14 cellular contexts compared by ENCODE assay signal in the genomic region with DNA sequence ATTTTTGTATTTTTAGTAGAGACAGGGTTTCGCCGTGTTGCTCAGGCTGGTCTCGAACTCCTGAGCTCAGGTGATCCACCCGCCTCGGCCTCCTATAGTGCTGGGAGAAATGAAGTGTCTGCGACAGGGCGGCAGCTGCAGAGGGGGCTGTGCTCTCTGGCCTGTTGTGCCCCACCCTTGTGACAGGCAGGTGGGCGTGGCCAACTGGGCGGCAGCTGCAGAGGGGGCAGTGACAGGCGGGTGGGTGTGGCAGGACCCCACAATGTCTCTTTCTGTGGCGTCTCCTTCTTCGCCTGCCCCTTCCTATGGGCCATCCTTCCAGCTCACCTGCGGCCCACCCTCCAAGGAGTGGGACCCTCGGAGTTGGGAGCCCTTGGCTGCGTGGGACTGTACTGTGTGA. TPM values are rescaled to one million over a fixed set of nuclear protein-coding genes. Genes with fewer than 3 reads are reported as not detected.
DNase-seq lines count a peak whose midpoint lies in the region; ATAC-seq and TF ChIP-seq lines count a peak whose summit lies in the region.
"Had no signal": no experiment of that assay in that cellular context is flagged by ENCODE, and none has a peak within 500 bp of the region (broad histone marks: within the 10 kb centered on the region; RNA-seq: fewer than 3 reads in every experiment).

No MANE protein-coding gene starts in this region.

- CTCF ChIA-PET in activated naive CD4-positive, alpha-beta T cell treated with anti-CD3 and anti-CD28 coated beads, Interleukin-2, amount 10 ng/mL, durations not matched to agents 7 days and 5 days (lab: Charles Lee), result interaction anchor here (0.6 to 1.6 kb wide), 4 partner anchors 27 to 140 kb away, joined by 3 to 5 read pairs (median 4); no protein-coding TSS in a partner anchor

- no peak overlapping the region for H3K4me3 ChIP-seq in adrenal gland
- H3K4me3 ChIP-seq in muscle layer of colon (ENCODE audit: low read depth in 1 of 2, low read length in 2 of 2), result no peak overlapping the region
- H3K4me3 ChIP-seq in thoracic aorta, result no peak overlapping the region
- H3K4me3 ChIP-seq: breast epithelium, prostate gland had no signal

- peak overlapping the region; percentile 67 for H3K27ac Mint-ChIP-seq in activated naive CD4-positive, alpha-beta T cell treated with anti-CD3 and anti-CD28 coated beads, Interleukin-2, amount 10 ng/mL, durations not matched to agents 7 days and 5 days

- peaks cover 20% of the 10 kb centered on the region for H3K4me1 Mint-ChIP-seq in activated naive CD4-positive, alpha-beta T cell treated with anti-CD3 and anti-CD28 coated beads, Interleukin-2, amount 10 ng/mL, durations not matched to agents 7 days and 5 days

- no peak for DNase-seq in activated naive CD4-positive, alpha-beta T cell treated with anti-CD3 and anti-CD28 coated beads, Interleukin-2, amount 10 ng/mL, durations not matched to agents 7 days and 5 days
- no peak for DNase-seq in activated naive CD4-positive, alpha-beta T cell treated with Interleukin-2 at 50 U/mL for 16 hours
- DNase-seq in adrenal gland (no peak), thoracic aorta (ENCODE audit: low spot score) (no peak), COLO829 (ENCODE audit: low spot score) (no peak), cortex of kidney (lab: John Stamatoyannopoulos, UW) (no peak), NCI-H510A treated with DMSO at 0.1 percent for 48 hours (lab: John Stamatoyannopoulos, UW) (no peak)
- DNase-seq: activated CD4-positive, CD25-positive, alpha-beta regulatory T cell; activated naive CD4-positive, alpha-beta T cell treated with anti-CD3 and anti-CD28 coated beads, Interleukin-2, amount 50 U/mL, for 16 hours; GF-D8 had no signal

- TF ChIP-seq POLR2A in adrenal gland (IDR thresholded peaks at IDR 0.05), result no peak

- no peak overlapping the region for H3K9ac ChIP-seq in muscle layer of colon (ENCODE audit: low read length)

- 79 to 85% (median 81%) methylated on average over 10 to 15 of the region's 15 CpGs for WGBS in adrenal gland, 4 donors

- H3K9me3 Mint-ChIP-seq in activated naive CD4-positive, alpha-beta T cell treated with anti-CD3 and anti-CD28 coated beads, Interleukin-2, amount 10 ng/mL, durations not matched to agents 7 days and 5 days, result no peaks in the 10 kb centered on the region
- H3K9me3 Mint-ChIP-seq: endodermal cell had no signal

- no peaks in the 10 kb centered on the region for H3K27me3 Mint-ChIP-seq in activated naive CD4-positive, alpha-beta T cell treated with anti-CD3 and anti-CD28 coated beads, Interleukin-2, amount 10 ng/mL, durations not matched to agents 7 days and 5 days

- H3K36me3 ChIP-seq in adrenal gland (replicated peaks in 1 of 2), result peaks cover 0 to 25% of the 10 kb centered on the region in 2 donors
- peaks cover 16% of the 10 kb centered on the region for H3K36me3 ChIP-seq in muscle layer of colon (ENCODE audit: insufficient read depth, low read length)
- peaks cover 16% of the 10 kb centered on the region for H3K36me3 ChIP-seq in thoracic aorta
- H3K36me3 ChIP-seq: breast epithelium, prostate gland had no signal

- H3K27ac ChIP-seq in adrenal gland, result peak overlapping the region in 3 of 5 donors; percentile 55 to 97 (median 97)
- peak overlapping the region; percentile 21 for H3K27ac ChIP-seq in muscle layer of colon (ENCODE audit: low read depth, low read length)
- peak overlapping the region; percentile 96 to 97 for H3K27ac ChIP-seq in thoracic aorta
- H3K27ac ChIP-seq: prostate gland had no signal

- H3K27me3 ChIP-seq in adrenal gland (no peaks in the 10 kb centered on the region), muscle layer of colon (ENCODE audit: control insufficient read depth in 1 of 2, insufficient read depth in 2 of 2, low read length in 2 of 2) (no peaks in the 10 kb centered on the region), thoracic aorta (replicated peaks; ENCODE audit: insufficient read depth) (no peaks in the 10 kb centered on the region)
- H3K27me3 ChIP-seq: breast epithelium had no signal

- no peak for ATAC-seq in thoracic aorta (ENCODE audit: insufficient number of reproducible peaks, low FRiP score, low read depth)

- intact Hi-C loops in adrenal gland (cut with DNase I), result no loop called here

- TF ChIP-seq CTCF in adrenal gland (IDR thresholded peaks at IDR 0.05), result no peak
- no peak for TF ChIP-seq CTCF in thoracic aorta (IDR thresholded peaks at IDR 0.05)

- H3K9me3 ChIP-seq in adrenal gland (replicated peaks in 1 of 3) (no peaks in the 10 kb centered on the region), muscle layer of colon (ENCODE audit: low read length) (no peaks in the 10 kb centered on the region), thoracic aorta (no peaks in the 10 kb centered on the region)
- H3K9me3 ChIP-seq: breast epithelium, prostate gland had no signal

- H3K4me1 ChIP-seq in adrenal gland (replicated peaks in 1 of 2), result peaks cover 41 to 74% of the 10 kb centered on the region in 2 donors
- peaks cover 59% of the 10 kb centered on the region for H3K4me1 ChIP-seq in muscle layer of colon (ENCODE audit: insufficient read depth, low read length)
- peaks cover 48 to 85% of the 10 kb centered on the region in 2 donors for H3K4me1 ChIP-seq in thoracic aorta (ENCODE audit: control insufficient read depth in 1 of 2, low read depth in 2 of 2)

- H3K4me3 Mint-ChIP-seq in activated naive CD4-positive, alpha-beta T cell treated with anti-CD3 and anti-CD28 coated beads, Interleukin-2, amount 10 ng/mL, durations not matched to agents 7 days and 5 days, result no peak overlapping the region
- H3K4me3 Mint-ChIP-seq: endodermal cell had no signal

- H3K36me3 Mint-ChIP-seq in activated naive CD4-positive, alpha-beta T cell treated with anti-CD3 and anti-CD28 coated beads, Interleukin-2, amount 10 ng/mL, durations not matched to agents 7 days and 5 days, result peaks cover 17% of the 10 kb centered on the region

RNA-seq across cellular contexts. Expression of a gene that starts 11.8 kb away (rescaled TPM):
- total RNA-seq in adrenal gland (100 to 1,000 TPM in 3 of 8 donors, 10 to 100 TPM in 5; 53.5 to 117 (median 93.7) TPM), thoracic aorta (10 to 100 TPM; 60.2 to 70.0 TPM)
- polyA plus RNA-seq in adrenal gland, result 100 to 1,000 TPM in 1 of 3 donors, 10 to 100 TPM in 2; 37.8 to 148 (median 94.5) TPM

RNA-seq across cellular contexts. Expression of a gene that starts 20.4 kb away (rescaled TPM):
- total RNA-seq in adrenal gland, result 1 to 10 TPM in 6 of 8 donors, not detected in 2; 1.0 to 5.0 (median 1.8) TPM
- polyA plus RNA-seq in adrenal gland, result 1 to 10 TPM in 2 of 3 donors, under 1 TPM in 1; 0.09 to 9.3 (median 2.2) TPM
- 1 to 10 TPM in 1 of 2 donors, under 1 TPM in 1; 0.27 to 1.9 TPM for total RNA-seq in thoracic aorta

RNA-seq across cellular contexts. Expression of a gene that starts 24.2 kb away (rescaled TPM):
- 100 to 1,000 TPM in 7 of 8 donors, 10 to 100 TPM in 1; 80.2 to 435 (median 229) TPM for total RNA-seq in adrenal gland
- polyA plus RNA-seq in adrenal gland, result 1,000 to 10,000 TPM in 1 of 3 donors, 100 to 1,000 TPM in 1, 10 to 100 TPM in 1; 15.6 to 1,534 (median 925) TPM
- 10 to 100 TPM; 40.4 to 45.1 TPM for total RNA-seq in thoracic aorta

RNA-seq across cellular contexts. Expression of a gene that starts 31.0 kb away (rescaled TPM):
- total RNA-seq in adrenal gland, result 100 to 1,000 TPM in 5 of 8 donors, 10 to 100 TPM in 3; 20.0 to 189 (median 113) TPM
- 10 to 100 TPM; 15.5 to 73.0 (median 46.8) TPM for polyA plus RNA-seq in adrenal gland
- 100 to 1,000 TPM in 1 of 2 donors, 10 to 100 TPM in 1; 80.1 to 124 TPM for total RNA-seq in thoracic aorta

RNA-seq across cellular contexts. Expression of a gene that starts 43.3 kb away (rescaled TPM):
- total RNA-seq in adrenal gland, result 100 to 1,000 TPM in 3 of 8 donors, 10 to 100 TPM in 5; 33.0 to 176 (median 77.2) TPM
- polyA plus RNA-seq in adrenal gland, result 100 to 1,000 TPM in 1 of 3 donors, 10 to 100 TPM in 2; 13.6 to 118 (median 84.2) TPM
- 100 to 1,000 TPM in 1 of 2 donors, 10 to 100 TPM in 1; 55.4 to 182 TPM for total RNA-seq in thoracic aorta

Comparison
In these comparisons a context has a peak if more than half of its experiments do, and no peak if none do; other contexts are left out.
1. H3K27ac ChIP-seq: peak in every context shown above with its lines; median percentile 97 in adrenal gland; 96 in thoracic aorta; 21 in muscle layer of colon.